In the genomic region with DNA sequence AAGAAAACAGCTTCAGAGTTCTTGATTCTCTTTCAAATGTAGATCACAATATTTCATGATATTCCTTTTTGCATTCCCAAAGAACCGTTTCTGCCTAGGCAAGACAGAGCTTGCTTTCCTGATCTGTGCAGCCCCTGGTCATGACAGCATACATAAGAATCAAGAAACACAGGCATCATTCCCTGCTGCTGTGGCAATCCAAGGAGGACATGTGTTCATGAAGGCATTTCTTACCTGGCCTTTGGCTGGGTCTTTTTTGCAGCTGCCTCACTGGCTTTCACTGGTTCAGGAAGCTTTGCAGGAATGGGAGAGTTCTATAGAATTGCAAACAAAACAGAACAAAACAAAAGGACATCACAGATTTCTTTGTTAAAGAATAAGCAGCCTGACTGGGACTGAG, we compare ENCODE assay signal across 19 cellular contexts.
A peak's percentile ranks its signal among the peaks of the same experiment; 100 is the strongest.
DNase-seq lines count a peak whose midpoint lies in the region; ATAC-seq, FAIRE-seq and TF ChIP-seq lines count a peak whose summit lies in the region.
"Had no signal": no experiment of that assay in that cellular context is flagged by ENCODE, and none has a peak within 500 bp of the region (broad histone marks: within the 10 kb centered on the region; RNA-seq: fewer than 3 reads in every experiment).

No MANE protein-coding gene starts in this region.

- H3K27ac Mint-ChIP-seq in CD8-positive, alpha-beta T cell: peak overlapping the region; percentile 11
- H3K27ac Mint-ChIP-seq in central memory CD8-positive, alpha-beta T cell (ENCODE audit: low read depth): peak overlapping the region; percentile 22
- H3K27ac Mint-ChIP-seq: B cell, IgD-negative memory B cell had no signal

- no peaks in the 10 kb centered on the region for H3K9me3 ChIP-seq in CD8-positive, alpha-beta T cell (ENCODE audit: low read length)
- H3K9me3 ChIP-seq in HAP-1: no peaks in the 10 kb centered on the region
- H3K9me3 ChIP-seq: SK-N-SH had no signal

- no peak for DNase-seq in CD8-positive, alpha-beta T cell
- DNase-seq in HAP-1 (ENCODE audit: low spot score in 2 of 2): peak; percentile 70 to 84
- no peak for DNase-seq in central memory CD8-positive, alpha-beta T cell (ENCODE audit: low spot score in 2 of 2)
- DNase-seq in iPS-NIHi7 (ENCODE audit: extremely low spot score): peak; percentile 21
- DNase-seq in RCC 7860 (ENCODE audit: low spot score): no peak
- no peak for DNase-seq in OCI-M2 (lab: John Stamatoyannopoulos, UW; ENCODE audit: unreplicated experiment)
- DNase-seq: GF-D8; NCI-H1417; NCI-H2081; NCI-H2227 treated with DMSO at 0.1 percent for 48 hours; NCI-H69; NK-92 treated with Interleukin-12 subunit alpha and Interleukin-12 subunit beta, amount 100 ng/mL, for 24 hours; PC-3; SK-N-SH had no signal

- ATAC-seq in CD8-positive, alpha-beta T cell: no peak
- no peak for ATAC-seq in central memory CD8-positive, alpha-beta T cell (replicated peaks; ENCODE audit: extremely low read depth, poor library complexity, severe bottlenecking)
- no peak for ATAC-seq in HG03175 (IDR thresholded peaks at IDR 0.05; ENCODE audit: unreplicated experiment)
- ATAC-seq: PC-3 had no signal

- no peak for TF ChIP-seq CTCF in CD8-positive, alpha-beta T cell (IDR thresholded peaks at IDR 0.05)

- no peaks in the 10 kb centered on the region for H3K9me3 Mint-ChIP-seq in CD8-positive, alpha-beta T cell
- H3K9me3 Mint-ChIP-seq in central memory CD8-positive, alpha-beta T cell: no peaks in the 10 kb centered on the region
- H3K9me3 Mint-ChIP-seq: IgD-negative memory B cell had no signal

- no peak for FAIRE-seq in RCC 7860 (lab: Jason Lieb, UNC)
- FAIRE-seq: GM19239, H54 had no signal

- no peaks in the 10 kb centered on the region for H3K27me3 ChIP-seq in CD8-positive, alpha-beta T cell (ENCODE audit: insufficient read depth, low read length)
- no peaks in the 10 kb centered on the region for H3K27me3 ChIP-seq in HAP-1 (ENCODE audit: low read depth)

- no peaks in the 10 kb centered on the region for H3K4me1 Mint-ChIP-seq in CD8-positive, alpha-beta T cell (ENCODE audit: low read depth)
- peaks cover 8% of the 10 kb centered on the region for H3K4me1 Mint-ChIP-seq in central memory CD8-positive, alpha-beta T cell
- H3K4me1 Mint-ChIP-seq: B cell had no signal

- peaks cover 92% of the 10 kb centered on the region for H3K36me3 Mint-ChIP-seq in CD8-positive, alpha-beta T cell
- peaks cover 68% of the 10 kb centered on the region for H3K36me3 Mint-ChIP-seq in central memory CD8-positive, alpha-beta T cell (ENCODE audit: insufficient read depth)
- H3K36me3 Mint-ChIP-seq: IgD-negative memory B cell had no signal

- in situ Hi-C loops in HAP-1 (cut with MboI; ENCODE audit: low sequenced_read_pairs): no loop called here

- intact Hi-C loops in CD8-positive, alpha-beta T cell (cut with DNase I, micrococcal nuclease): loop anchor here in 1 of 2 experiments (10.0 kb wide), 1 partner anchor 700 kb away; no protein-coding TSS in a partner anchor

- H3K27me3 Mint-ChIP-seq in CD8-positive, alpha-beta T cell (ENCODE audit: low read depth): no peaks in the 10 kb centered on the region
- H3K27me3 Mint-ChIP-seq in central memory CD8-positive, alpha-beta T cell: no peaks in the 10 kb centered on the region
- H3K27me3 Mint-ChIP-seq: B cell, IgD-negative memory B cell had no signal

- no peak overlapping the region for H3K4me3 Mint-ChIP-seq in CD8-positive, alpha-beta T cell
- no peak overlapping the region for H3K4me3 Mint-ChIP-seq in central memory CD8-positive, alpha-beta T cell
- H3K4me3 Mint-ChIP-seq: B cell, IgD-negative memory B cell had no signal

- H3K27ac ChIP-seq in CD8-positive, alpha-beta T cell (ENCODE audit: low read depth, low read length): no peak overlapping the region

- H3K36me3 ChIP-seq in CD8-positive, alpha-beta T cell (ENCODE audit: insufficient read depth, low read length): peaks cover 68% of the 10 kb centered on the region
- no peaks in the 10 kb centered on the region; the same call in 1 of the 2 replicates for H3K36me3 ChIP-seq in HAP-1 (replicated peaks)

- no peak overlapping the region for H3K4me3 ChIP-seq in CD8-positive, alpha-beta T cell (ENCODE audit: low read depth, low read length)
- no peak overlapping the region for H3K4me3 ChIP-seq in HAP-1

- POLR2A ChIA-PET in CD8-positive, alpha-beta T cell (lab: Charles Lee): no interaction called here

- CTCF ChIA-PET in CD8-positive, alpha-beta T cell (lab: Charles Lee): interaction anchor here (1.9 kb wide), 1 partner anchor 190 kb away, joined by 7 read pairs; no protein-coding TSS in a partner anchor

- H3K4me1 ChIP-seq in CD8-positive, alpha-beta T cell (ENCODE audit: insufficient read depth, low read length): no peaks in the 10 kb centered on the region
- peaks cover 10% of the 10 kb centered on the region for H3K4me1 ChIP-seq in HAP-1

Comparison
In these comparisons a context has a peak if more than half of its experiments do, and no peak if none do; other contexts are left out.
1. DNase-seq: peak in HAP-1 (2 of 2) and iPS-NIHi7 (single experiment); none in CD8-positive, alpha-beta T cell (0 of 7), central memory CD8-positive, alpha-beta T cell (0 of 2), RCC 7860 (single experiment) and OCI-M2 (single experiment).